In the genomic region with DNA sequence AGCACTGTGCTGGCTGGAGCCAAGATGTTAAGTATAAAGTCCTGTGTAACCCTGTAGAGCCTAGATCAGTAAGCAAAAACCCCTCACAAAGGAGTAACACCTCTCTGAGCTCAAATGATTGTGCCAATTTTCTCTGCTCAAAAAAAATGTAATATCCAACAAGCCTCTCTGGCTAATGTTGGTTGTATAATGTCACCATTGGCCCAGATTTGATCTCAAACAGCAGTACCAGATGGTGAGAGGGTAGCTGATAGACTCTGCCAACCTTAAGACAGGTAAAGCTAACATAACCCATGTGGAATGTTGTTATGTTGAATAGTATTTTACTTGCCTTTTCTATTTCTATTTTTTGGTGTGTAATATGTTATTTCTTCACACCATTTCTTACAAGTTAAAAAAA, we compare ENCODE assay signal across 31 cellular contexts.
"Had no signal": no experiment of that assay in that cellular context is flagged by ENCODE, and none has a peak within 500 bp of the region (broad histone marks: within the 10 kb centered on the region; RNA-seq: fewer than 3 reads in every experiment).

No MANE protein-coding gene starts in this region.

- DNase-seq: hippocampal formation; kidney; left colon; left lung; lower lobe of right lung; mammary epithelial cell; mesenchymal stem cell; naive B cell; natural killer cell; nephron progenitor cell; occipital lobe; ovary; posterior cingulate gyrus; retina; right cardiac atrium; stimulated activated CD4-positive, alpha-beta T cell treated with anti-CD3 and anti-CD28 coated beads, Interleukin-12 subunit alpha, Interleukin-12 subunit beta, amount 100 ng/mL, for 4 hours; stimulated activated CD4-positive, alpha-beta T cell treated with anti-CD3 and anti-CD28 coated beads, Interleukin-15, amount 100 ng/mL, for 24 hours; stimulated activated CD4-positive, alpha-beta T cell treated with anti-CD3 and anti-CD28 coated beads, Interleukin-2, amount 100 ng/mL, for 24 hours; stimulated activated CD4-positive, alpha-beta T cell treated with anti-CD3 and anti-CD28 coated beads, Interleukin-4, amount 100 ng/mL, for 1 hour; stimulated activated naive B cell treated with anti-CD40 and anti-IgM and Interleukin-4, amounts not matched to agents 10 μg/mL and 1 μg/mL and 100 μg/mL, for 72 hours; stimulated activated naive CD8-positive, alpha-beta T cell treated with anti-CD3 and anti-CD28 coated beads, Interleukin-15, Interleukin-2, amounts not matched to agents 100 U/mL and 50 U/mL, for 24 hours; stomach; uterus had no signal

- H3K9me3 ChIP-seq: lower lobe of right lung, neutrophil, ovary, prostate gland, stomach, suprapubic skin, thoracic aorta, tibial nerve, uterus had no signal

- H3K27ac ChIP-seq: left lung, lower lobe of right lung, neural progenitor cell, neutrophil, ovary, prostate gland, skin epidermis, stomach, suprapubic skin, thoracic aorta, tibial nerve, uterus had no signal

- H3K4me3 ChIP-seq: left lung, lower lobe of right lung, neural progenitor cell, ovary, prostate gland, skin epidermis, stomach, suprapubic skin, thoracic aorta, tibial nerve, uterus had no signal

- H3K36me3 ChIP-seq: left lung, lower lobe of right lung, neural progenitor cell, neutrophil, ovary, prostate gland, stomach, suprapubic skin, thoracic aorta, tibial nerve, uterus had no signal

- H3K27me3 ChIP-seq: left lung, neural progenitor cell, neutrophil, ovary, stomach, suprapubic skin, tibial nerve, uterus had no signal

- H3K4me1 ChIP-seq: left lung, lower lobe of right lung, neural progenitor cell, prostate gland, stomach, suprapubic skin, tibial nerve, uterus had no signal

- ATAC-seq: left colon; left lung; lower lobe of right lung; natural killer cell; right cardiac atrium; sciatic nerve; stimulated activated naive B cell treated with anti-CD40 and anti-IgM and Interleukin-4, amounts not matched to agents 10 μg/mL and 1 μg/mL and 100 μg/mL, for 72 hours; stimulated activated naive CD8-positive, alpha-beta T cell treated with anti-CD3 and anti-CD28 coated beads, Interleukin-15, Interleukin-2, amounts not matched to agents 100 U/mL and 50 U/mL, for 24 hours had no signal
